In the genomic region with DNA sequence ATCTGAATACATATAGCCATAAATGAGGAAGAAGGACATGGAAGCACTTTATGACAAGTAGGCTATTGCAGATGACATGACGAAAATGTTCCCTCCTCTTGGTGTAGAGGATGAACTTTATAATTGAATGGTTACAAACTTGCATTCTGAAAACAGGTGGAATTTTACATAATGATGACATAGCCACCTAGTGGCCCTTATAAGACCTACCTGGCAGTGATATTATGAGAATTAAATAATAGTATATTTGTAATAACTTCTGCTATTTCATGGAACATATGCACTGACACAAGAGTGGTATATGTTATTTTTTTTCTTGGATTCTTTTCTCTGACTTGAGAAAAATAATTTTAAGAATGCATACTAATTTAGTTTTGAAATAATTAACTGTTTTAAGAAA, we compare ENCODE assay signal across 10 cellular contexts. TPM values are rescaled to one million over a fixed set of nuclear protein-coding genes. Genes with fewer than 3 reads are reported as not detected.
DNase-seq lines count a peak whose midpoint lies in the region; TF ChIP-seq lines count a peak whose summit lies in the region.
"Had no signal": no experiment of that assay in that cellular context is flagged by ENCODE, and none has a peak within 500 bp of the region (broad histone marks: within the 10 kb centered on the region; RNA-seq: fewer than 3 reads in every experiment).

No MANE protein-coding gene starts in this region.

- no peak overlapping the region for H3K4me3 ChIP-seq in OCI-LY1 (ENCODE audit: low read depth, low read length, poor library complexity, severe bottlenecking)
- H3K4me3 ChIP-seq in epithelial cell of proximal tubule (ENCODE audit: low read depth, low read length), result no peak overlapping the region
- H3K4me3 ChIP-seq in stomach, result no peak overlapping the region

- H3K27ac ChIP-seq in OCI-LY1 (ENCODE audit: low read depth, low read length, poor library complexity, severe bottlenecking) (no peak overlapping the region), stomach (no peak overlapping the region)

- intact Hi-C loops in activated naive CD4-positive, alpha-beta T cell treated with anti-CD3 and anti-CD28 coated beads for 36 hours (cut with micrococcal nuclease), result loop anchor here (1.0 kb wide), 3 partner anchors 28 to 236 kb away; no protein-coding TSS in a partner anchor
- intact Hi-C loops in stomach (cut with DNase I; ENCODE audit: low total_unique reads), result no loop called here

- no peak for TF ChIP-seq POLR2A in stomach (IDR thresholded peaks at IDR 0.05)

- CTCF ChIA-PET in activated naive CD4-positive, alpha-beta T cell treated with anti-CD3 and anti-CD28 coated beads for 36 hours (lab: Charles Lee), result interaction anchor here (1.1 to 1.6 kb wide), 5 partner anchors 11 to 236 kb away, joined by 3 to 5 read pairs (median 5); no protein-coding TSS in a partner anchor

- peaks cover 24% of the 10 kb centered on the region for H3K36me3 Mint-ChIP-seq in activated naive CD4-positive, alpha-beta T cell treated with anti-CD3 and anti-CD28 coated beads for 36 hours (ENCODE audit: low read depth)

- H3K27ac Mint-ChIP-seq in activated naive CD4-positive, alpha-beta T cell treated with anti-CD3 and anti-CD28 coated beads for 36 hours, result peak overlapping the region; percentile 7

- H3K9me3 ChIP-seq in OCI-LY1 (ENCODE audit: low read length), result no peaks in the 10 kb centered on the region
- H3K9me3 ChIP-seq in stomach, result no peaks in the 10 kb centered on the region

- H3K36me3 ChIP-seq in OCI-LY1 (ENCODE audit: insufficient read depth, low read length), result peaks cover 16% of the 10 kb centered on the region; the same call in 1 of the 2 replicates
- H3K36me3 ChIP-seq in stomach, result peaks cover 0 to 29% (median 26%) of the 10 kb centered on the region in 4 donors

- no peak overlapping the region for H2AFZ ChIP-seq in OCI-LY1 (ENCODE audit: low read length)

- H3K4me1 ChIP-seq in OCI-LY1 (ENCODE audit: insufficient read depth, low read length, severe bottlenecking), result no peaks in the 10 kb centered on the region
- H3K4me1 ChIP-seq in stomach, result no peaks in the 10 kb centered on the region

- peaks cover 3% of the 10 kb centered on the region for H3K9me3 Mint-ChIP-seq in activated naive CD4-positive, alpha-beta T cell treated with anti-CD3 and anti-CD28 coated beads for 36 hours

- TF ChIP-seq CTCF in OCI-LY1 (IDR thresholded peaks at IDR 0.05; ENCODE audit: low read length) (peak; percentile 64), epithelial cell of proximal tubule (conservative IDR thresholded peaks at IDR 0.05; ENCODE audit: low read depth, low read length) (peak; percentile 52), stomach (IDR thresholded peaks at IDR 0.05) (peak in 4 of 7 experiments; percentile 14 to 40 (median 36))

- peaks cover 3% of the 10 kb centered on the region for H3K4me1 Mint-ChIP-seq in activated naive CD4-positive, alpha-beta T cell treated with anti-CD3 and anti-CD28 coated beads for 36 hours (ENCODE audit: low read depth)

- H3K79me2 ChIP-seq in OCI-LY1 (ENCODE audit: insufficient read depth, low read length), result no peaks in the 10 kb centered on the region

- no peak overlapping the region for H3K4me2 ChIP-seq in OCI-LY1 (ENCODE audit: low read length)

- DNase-seq in activated naive CD4-positive, alpha-beta T cell treated with anti-CD3 and anti-CD28 coated beads for 36 hours, result no peak
- DNase-seq in activated naive CD4-positive, alpha-beta T cell treated with anti-CD3 and anti-CD28 coated beads, Interleukin-2, amount 50 U/mL, for 16 hours, result no peak
- DNase-seq in epithelial cell of proximal tubule (ENCODE audit: low read depth) (no peak), stomach (no peak), GF-D8 (lab: John Stamatoyannopoulos, UW) (no peak), EL (no peak), NCI-H1436 (lab: John Stamatoyannopoulos, UW) (no peak)

- H3F3A ChIP-seq in OCI-LY1 (ENCODE audit: insufficient read depth, low read length), result no peaks in the 10 kb centered on the region

- H3K4me3 Mint-ChIP-seq in activated naive CD4-positive, alpha-beta T cell treated with anti-CD3 and anti-CD28 coated beads for 36 hours, result no peak overlapping the region

- no peaks in the 10 kb centered on the region for H3K27me3 ChIP-seq in OCI-LY1 (ENCODE audit: insufficient read depth, low read length)
- H3K27me3 ChIP-seq in stomach, result no peaks in the 10 kb centered on the region

- H4K20me1 ChIP-seq in OCI-LY1 (ENCODE audit: insufficient read depth, low read length), result no peaks in the 10 kb centered on the region

- no peaks in the 10 kb centered on the region for H3K27me3 Mint-ChIP-seq in activated naive CD4-positive, alpha-beta T cell treated with anti-CD3 and anti-CD28 coated beads for 36 hours (ENCODE audit: low read depth)

- 43 to 84% (median 48%) methylated on average over 1 of the region's 1 CpG for whole genome bisulfite sequencing in stomach, 5 donors

- no peaks in the 10 kb centered on the region for H3K9me2 ChIP-seq in OCI-LY1 (ENCODE audit: low read depth, low read length)

- no peak for TF ChIP-seq EP300 in stomach (IDR thresholded peaks at IDR 0.05)

- no peak overlapping the region for H3K9ac ChIP-seq in OCI-LY1 (ENCODE audit: low read length)

RNA-seq across cellular contexts. Expression of a gene that starts 22.9 kb away (rescaled TPM):
- 100 to 1,000 TPM; 280 to 292 TPM for total RNA-seq in activated naive CD4-positive, alpha-beta T cell treated with anti-CD3 and anti-CD28 coated beads for 36 hours
- total RNA-seq in epithelial cell of proximal tubule (8.2 and 18.9 TPM in 2 replicates), stomach (100 to 1,000 TPM in 1 of 5 donors, 10 to 100 TPM in 4; 34.8 to 131 (median 39.1) TPM)
- 10 to 100 TPM; 12.4 to 39.4 (median 14.4) TPM for polyA plus RNA-seq in stomach

RNA-seq across cellular contexts. Expression of a gene that starts 23.7 kb away (rescaled TPM):
- total RNA-seq in activated naive CD4-positive, alpha-beta T cell treated with anti-CD3 and anti-CD28 coated beads for 36 hours, result under 1 TPM in 1 of 2 experiments, not detected in 1; 0.20 TPM
- total RNA-seq in epithelial cell of proximal tubule (not detected in 2 replicates), stomach (under 1 TPM in 1 of 5 donors, not detected in 4; 0.18 TPM)
- polyA plus RNA-seq in stomach, result not detected
- total RNA-seq: pulmonary artery endothelial cell, SK-MEL-5 had no signal

RNA-seq across cellular contexts. Expression of a gene that starts 27.6 kb away (rescaled TPM):
- 10 to 100 TPM; 37.2 to 38.0 TPM for total RNA-seq in activated naive CD4-positive, alpha-beta T cell treated with anti-CD3 and anti-CD28 coated beads for 36 hours
- total RNA-seq in epithelial cell of proximal tubule (20.5 and 28.5 TPM in 2 replicates), stomach (10 to 100 TPM in 4 of 5 donors, not detected in 1; 12.6 to 81.4 (median 28.0) TPM)
- polyA plus RNA-seq in stomach, result 1 to 10 TPM; 4.2 to 9.5 (median 9.0) TPM

RNA-seq across cellular contexts. Expression of a gene that starts 41.5 kb away (rescaled TPM):
- total RNA-seq in activated naive CD4-positive, alpha-beta T cell treated with anti-CD3 and anti-CD28 coated beads for 36 hours, result under 1 TPM; 0.74 to 0.99 TPM
- not detected in 2 replicates for total RNA-seq in epithelial cell of proximal tubule
- not detected for total RNA-seq in stomach
- under 1 TPM in 1 of 3 donors, not detected in 2; 0.10 TPM for polyA plus RNA-seq in stomach
- total RNA-seq: pulmonary artery endothelial cell, SK-MEL-5 had no signal
